Comparison of ENCODE assay signal across 13 cellular contexts in the genomic region with DNA sequence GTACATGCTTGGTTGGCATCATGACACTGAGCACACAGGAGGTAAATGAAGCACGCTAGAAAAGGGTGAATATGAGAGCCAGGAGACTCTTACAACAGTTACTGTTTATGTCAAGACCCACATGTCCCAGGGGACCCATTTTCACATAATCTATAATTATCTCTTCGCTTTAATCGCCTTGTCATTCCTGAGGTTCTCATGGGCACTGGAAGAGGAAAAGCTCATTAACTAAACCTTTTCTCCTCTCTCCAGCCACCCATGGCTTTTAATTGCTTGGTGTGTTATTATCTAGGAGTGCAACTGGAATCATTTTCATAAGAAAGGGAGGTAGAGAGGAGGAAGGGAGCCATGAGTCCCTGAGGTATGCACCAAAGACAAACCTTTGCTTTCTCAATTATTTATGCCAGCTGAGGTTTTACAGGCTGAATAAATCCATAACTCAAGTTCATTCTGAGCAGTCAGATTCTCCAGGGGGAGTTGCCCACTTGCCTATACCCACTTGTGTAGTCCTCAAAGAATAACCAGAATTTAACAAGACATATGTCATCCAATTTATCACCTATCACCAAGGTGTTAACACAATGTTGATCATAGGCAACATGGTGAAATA.
DNase-seq lines count a peak whose midpoint lies in the region; ATAC-seq and TF ChIP-seq lines count a peak whose summit lies in the region.
"Had no signal": no experiment of that assay in that cellular context is flagged by ENCODE, and none has a peak within 500 bp of the region (broad histone marks: within the 10 kb centered on the region; RNA-seq: fewer than 3 reads in every experiment).

No MANE protein-coding gene starts in this region.

- peaks cover 35% of the 10 kb centered on the region; the same call in 1 of the 2 replicates for H3K79me2 ChIP-seq in Loucy (ENCODE audit: insufficient read depth, low read length)

- H3K4me2 ChIP-seq in Loucy (ENCODE audit: low read depth, low read length, poor library complexity, severe bottlenecking) = peak overlapping the region; percentile 7

- H3K9me2 ChIP-seq in Loucy (replicated peaks; ENCODE audit: low read depth, low read length) = no peaks in the 10 kb centered on the region

- H3K4me1 ChIP-seq in Loucy (ENCODE audit: insufficient read depth, low read length, poor library complexity, severe bottlenecking) = peaks cover 25% of the 10 kb centered on the region
- H3K4me1 ChIP-seq: stomach had no signal

- peaks cover 29% of the 10 kb centered on the region for H3K36me3 ChIP-seq in Loucy (ENCODE audit: insufficient read depth, low read length)

- DNase-seq in DMS 273 treated with DMSO at 0.1 percent for 48 hours (lab: John Stamatoyannopoulos, UW) (peak; percentile 10), NCI-H2227 treated with DMSO at 0.1 percent for 48 hours (lab: John Stamatoyannopoulos, UW) (peak; percentile 55), fibroblast of peridontal ligament (ENCODE audit: extremely low read depth) (peak; percentile 50), nucleus accumbens (lab: John Stamatoyannopoulos, UW) (no peak), ACHN (no peak)
- DNase-seq: activated CD4-positive, alpha-beta T cell treated with anti-CD3 and anti-CD28 coated beads, Interleukin-2, amount 10 ng/mL, durations not matched to agents 24 days and 14 days; AML-193; effector CD4-positive, alpha-beta T cell; islet precursor cell; stomach had no signal

- in situ Hi-C loops in ACHN (cut with HindIII; ENCODE audit: low pct_ligation_motif_present, low pct_unique_long_range_greater_than_20kb, low sequenced_read_pairs) = no loop called here

- peaks cover 12% of the 10 kb centered on the region for H4K20me1 ChIP-seq in Loucy (ENCODE audit: insufficient read depth, low read length, poor library complexity, severe bottlenecking)

- no peaks in the 10 kb centered on the region for H3K9me3 ChIP-seq in Loucy (ENCODE audit: insufficient read depth, low read depth, low read length)
- H3K9me3 ChIP-seq: stomach had no signal

- no peak overlapping the region for H3K9ac ChIP-seq in Loucy (ENCODE audit: low read depth, low read length, poor library complexity, severe bottlenecking)

- H3K4me3 ChIP-seq in Loucy (ENCODE audit: low read length, poor library complexity, severe bottlenecking) = no peak overlapping the region
- H3K4me3 ChIP-seq: stomach had no signal

- no peaks in the 10 kb centered on the region for H3F3A ChIP-seq in Loucy (ENCODE audit: low read depth)

- H3K27me3 ChIP-seq in Loucy (ENCODE audit: insufficient read depth, low read length, poor library complexity, severe bottlenecking) = no peaks in the 10 kb centered on the region
- H3K27me3 ChIP-seq: stomach had no signal

- ATAC-seq in GM21447 (IDR thresholded peaks at IDR 0.05; ENCODE audit: unreplicated experiment) = no peak
- ATAC-seq in activated CD4-positive, CD25-positive, alpha-beta regulatory T cell treated with anti-CD3 and anti-CD28 coated beads, Interleukin-2, amount 50 U/mL, for 24 hours = no peak

- no peak for TF ChIP-seq CTCF in Loucy (conservative IDR thresholded peaks at IDR 0.05; ENCODE audit: low read length)

- no peak overlapping the region for H2AFZ ChIP-seq in Loucy (ENCODE audit: low read length)

Comparison
In these comparisons a context has a peak if more than half of its experiments do, and no peak if none do; other contexts are left out.
1. DNase-seq: peak in DMS 273 treated with DMSO at 0.1 percent for 48 hours (single experiment), NCI-H2227 treated with DMSO at 0.1 percent for 48 hours (single experiment) and fibroblast of peridontal ligament (single experiment); none in nucleus accumbens (0 of 56) and ACHN (single experiment).